Comparison of ENCODE assay signal across 8 cellular contexts in genomic region chr1:36385410-36386261, GRCh38. TPM values are rescaled to one million over a fixed set of nuclear protein-coding genes. Genes with fewer than 3 reads are reported as not detected.
DNase-seq lines count a peak whose midpoint lies in the region; ATAC-seq and TF ChIP-seq lines count a peak whose summit lies in the region.

Gene STK40, minus strand, starts transcription at chr1:36385924. Its CDS starts 24,592 bp downstream, at chr1:36361332.

- no peaks in the 10 kb centered on the region for H3K9me3 ChIP-seq in adipocyte (ENCODE audit: control insufficient read depth, low read length)
- no peaks in the 10 kb centered on the region for H3K9me3 ChIP-seq in cardiac muscle cell (ENCODE audit: low read depth)
- H3K9me3 ChIP-seq in parathyroid adenoma (ENCODE audit: control insufficient read depth, low read length): no peaks in the 10 kb centered on the region
- no peaks in the 10 kb centered on the region for H3K9me3 ChIP-seq in tibial nerve

- TF ChIP-seq CTCF in cardiac muscle cell (IDR thresholded peaks at IDR 0.05; ENCODE audit: low read depth, low read length) (no peak), parathyroid adenoma (IDR thresholded peaks at IDR 0.05) (no peak), tibial nerve (IDR thresholded peaks at IDR 0.05) (peak in 1 of 5 experiments; percentile 10)

- DNase-seq in NCI-H1417 treated with DMSO at 0.1 percent for 48 hours (lab: John Stamatoyannopoulos, UW): peak; percentile 94
- peak; percentile 99 for DNase-seq in T follicular helper cell (ENCODE audit: low read depth)
- peak; percentile 100 for DNase-seq in adipocyte (ENCODE audit: low read depth)
- DNase-seq in cardiac muscle cell (ENCODE audit: low read depth in 1 of 2, low spot score in 1 of 2): peak; percentile 99 to 100
- DNase-seq in tibial nerve (ENCODE audit: low spot score in 2 of 2): peak; percentile 96 to 97

- H3K27me3 ChIP-seq in adipocyte (replicated peaks; ENCODE audit: control insufficient read depth, insufficient read depth, low read length) (no peaks in the 10 kb centered on the region), cardiac muscle cell (no peaks in the 10 kb centered on the region), parathyroid adenoma (ENCODE audit: control insufficient read depth, insufficient read depth, low read length) (no peaks in the 10 kb centered on the region), tibial nerve (no peaks in the 10 kb centered on the region)

- H2AFZ ChIP-seq in parathyroid adenoma: peak within 1 kb of the TSS; percentile 86

- peaks cover 36% of the 10 kb centered on the region for H3K4me1 ChIP-seq in adipocyte (ENCODE audit: control insufficient read depth, insufficient read depth, low read length)
- H3K4me1 ChIP-seq in cardiac muscle cell (ENCODE audit: low read depth): peaks cover 20% of the 10 kb centered on the region
- H3K4me1 ChIP-seq in parathyroid adenoma: peaks cover 14% of the 10 kb centered on the region
- H3K4me1 ChIP-seq in tibial nerve: peaks cover 0 to 67% (median 36%) of the 10 kb centered on the region in 4 donors

- peak within 1 kb of the TSS; percentile 90 for H3K27ac ChIP-seq in cardiac muscle cell
- H3K27ac ChIP-seq in parathyroid adenoma: peak within 1 kb of the TSS; percentile 96
- H3K27ac ChIP-seq in tibial nerve: peak within 1 kb of the TSS; percentile 92 to 97 (median 96)

- peak within 1 kb of the TSS; percentile 96 for H3K4me3 ChIP-seq in adipocyte (ENCODE audit: low read length)
- H3K4me3 ChIP-seq in cardiac muscle cell: peak within 1 kb of the TSS; percentile 76
- peak within 1 kb of the TSS; percentile 84 for H3K4me3 ChIP-seq in parathyroid adenoma (ENCODE audit: low read depth, low read length)
- H3K4me3 ChIP-seq in tibial nerve: peak within 1 kb of the TSS; percentile 74 to 91 (median 90)

- H3K9ac ChIP-seq in adipocyte (ENCODE audit: low read length): peak within 1 kb of the TSS; percentile 93
- H3K9ac ChIP-seq in parathyroid adenoma: peak within 1 kb of the TSS; percentile 43

- TF ChIP-seq POLR2A in GM10847 (IDR thresholded peaks at IDR 0.05; ENCODE audit: extremely low read depth, insufficient read length): peak; percentile 50
- TF ChIP-seq POLR2A in tibial nerve (IDR thresholded peaks at IDR 0.05): peak; percentile 78 to 94

- peaks cover 13% of the 10 kb centered on the region for H3K79me2 ChIP-seq in parathyroid adenoma

- H3K4me2 ChIP-seq in parathyroid adenoma (ENCODE audit: low read length): peak within 1 kb of the TSS; percentile 99

- ATAC-seq in HG02763 (IDR thresholded peaks at IDR 0.05; ENCODE audit: unreplicated experiment): peak; percentile 82

- TF ChIP-seq EP300 in tibial nerve (IDR thresholded peaks at IDR 0.05): peak in 1 of 2 donors; percentile 42

- 0 to 1% methylated on average over 29 to 33 of the region's 82 CpGs for WGBS in tibial nerve, 2 donors

- H3K36me3 ChIP-seq in adipocyte (ENCODE audit: control insufficient read depth, insufficient read depth, low read length, severe bottlenecking) (peaks cover 9% of the 10 kb centered on the region), cardiac muscle cell (no peaks in the 10 kb centered on the region), parathyroid adenoma (ENCODE audit: control insufficient read depth, insufficient read depth, low read length) (no peaks in the 10 kb centered on the region), tibial nerve (peaks cover 0 to 10% (median 0%) of the 10 kb centered on the region in 3 donors)

RNA-seq across cellular contexts. Expression of gene STK40, which starts in this region (rescaled TPM):
- total RNA-seq in cardiac muscle cell (37.0 and 38.5 TPM in 2 replicates), tibial nerve (10 to 100 TPM; 25.7 to 39.3 (median 30.0) TPM)
- 43.9 and 51.1 TPM in 2 replicates for polyA plus RNA-seq in cardiac muscle cell

Comparison
In these comparisons a context has a peak if more than half of its experiments do, and no peak if none do; other contexts are left out.
1. Peak in every context shown above with its lines: DNase-seq, ATAC-seq, H3K4me3 ChIP-seq and H3K27ac ChIP-seq.